ENCODE assay signal across 1 cellular context in the genomic region with DNA sequence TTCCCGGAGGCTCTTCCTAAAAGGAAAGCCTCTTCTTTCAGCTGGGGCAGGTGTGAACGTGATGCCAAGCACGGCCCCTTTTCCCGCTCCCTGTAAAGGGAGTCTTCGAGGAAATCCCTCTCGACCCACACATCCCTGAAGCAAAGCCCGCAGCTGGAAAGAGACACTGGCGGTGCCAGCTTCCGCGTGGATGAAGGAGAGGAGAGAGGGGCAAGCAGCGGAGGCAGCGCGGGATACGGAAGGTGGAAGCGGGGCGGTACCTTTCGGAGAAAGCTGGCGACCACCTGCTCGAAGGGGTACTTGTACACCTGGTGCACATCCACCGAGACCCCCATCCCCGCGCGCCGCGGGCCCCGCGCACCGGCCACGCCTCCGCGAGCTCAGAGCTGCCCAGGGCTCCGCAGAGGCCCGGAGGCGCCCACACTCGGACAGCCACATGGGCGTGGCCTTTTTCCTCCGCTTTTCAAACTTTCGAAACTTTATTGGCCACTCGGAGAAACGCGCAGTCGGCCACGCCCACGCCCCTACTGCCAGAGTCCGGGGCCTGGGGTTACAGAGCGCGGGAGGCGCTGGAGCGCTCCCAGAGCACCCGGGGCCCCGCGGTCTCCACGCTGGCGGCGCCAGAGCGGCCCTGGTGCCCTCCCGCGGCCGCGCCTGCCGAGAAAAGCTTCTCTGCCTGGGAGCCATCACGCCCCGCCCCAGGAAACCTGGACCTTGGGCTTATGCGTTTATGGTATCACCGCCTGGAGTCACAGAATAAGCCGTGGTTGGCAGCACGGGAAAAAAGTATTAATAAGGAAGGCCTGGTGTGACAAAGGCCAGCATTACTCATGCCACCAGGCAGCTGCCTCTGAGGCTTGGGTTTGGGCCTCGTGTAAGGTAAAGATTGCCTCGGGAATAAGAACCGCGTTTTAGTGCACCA.
TF ChIP-seq lines count a peak whose summit lies in the region.

PRELID2 (minus strand) TSS at position 426 of the 922 bp plus-strand sequence; CDS start at position 335, 91 bp downstream.

TF ChIP-seq in HEK293, 187 proteins besides CTCF, POLR2A, EP300 and RAD21 (continued from another document and continues in another):
- TF ChIP-seq, protein P1, sequence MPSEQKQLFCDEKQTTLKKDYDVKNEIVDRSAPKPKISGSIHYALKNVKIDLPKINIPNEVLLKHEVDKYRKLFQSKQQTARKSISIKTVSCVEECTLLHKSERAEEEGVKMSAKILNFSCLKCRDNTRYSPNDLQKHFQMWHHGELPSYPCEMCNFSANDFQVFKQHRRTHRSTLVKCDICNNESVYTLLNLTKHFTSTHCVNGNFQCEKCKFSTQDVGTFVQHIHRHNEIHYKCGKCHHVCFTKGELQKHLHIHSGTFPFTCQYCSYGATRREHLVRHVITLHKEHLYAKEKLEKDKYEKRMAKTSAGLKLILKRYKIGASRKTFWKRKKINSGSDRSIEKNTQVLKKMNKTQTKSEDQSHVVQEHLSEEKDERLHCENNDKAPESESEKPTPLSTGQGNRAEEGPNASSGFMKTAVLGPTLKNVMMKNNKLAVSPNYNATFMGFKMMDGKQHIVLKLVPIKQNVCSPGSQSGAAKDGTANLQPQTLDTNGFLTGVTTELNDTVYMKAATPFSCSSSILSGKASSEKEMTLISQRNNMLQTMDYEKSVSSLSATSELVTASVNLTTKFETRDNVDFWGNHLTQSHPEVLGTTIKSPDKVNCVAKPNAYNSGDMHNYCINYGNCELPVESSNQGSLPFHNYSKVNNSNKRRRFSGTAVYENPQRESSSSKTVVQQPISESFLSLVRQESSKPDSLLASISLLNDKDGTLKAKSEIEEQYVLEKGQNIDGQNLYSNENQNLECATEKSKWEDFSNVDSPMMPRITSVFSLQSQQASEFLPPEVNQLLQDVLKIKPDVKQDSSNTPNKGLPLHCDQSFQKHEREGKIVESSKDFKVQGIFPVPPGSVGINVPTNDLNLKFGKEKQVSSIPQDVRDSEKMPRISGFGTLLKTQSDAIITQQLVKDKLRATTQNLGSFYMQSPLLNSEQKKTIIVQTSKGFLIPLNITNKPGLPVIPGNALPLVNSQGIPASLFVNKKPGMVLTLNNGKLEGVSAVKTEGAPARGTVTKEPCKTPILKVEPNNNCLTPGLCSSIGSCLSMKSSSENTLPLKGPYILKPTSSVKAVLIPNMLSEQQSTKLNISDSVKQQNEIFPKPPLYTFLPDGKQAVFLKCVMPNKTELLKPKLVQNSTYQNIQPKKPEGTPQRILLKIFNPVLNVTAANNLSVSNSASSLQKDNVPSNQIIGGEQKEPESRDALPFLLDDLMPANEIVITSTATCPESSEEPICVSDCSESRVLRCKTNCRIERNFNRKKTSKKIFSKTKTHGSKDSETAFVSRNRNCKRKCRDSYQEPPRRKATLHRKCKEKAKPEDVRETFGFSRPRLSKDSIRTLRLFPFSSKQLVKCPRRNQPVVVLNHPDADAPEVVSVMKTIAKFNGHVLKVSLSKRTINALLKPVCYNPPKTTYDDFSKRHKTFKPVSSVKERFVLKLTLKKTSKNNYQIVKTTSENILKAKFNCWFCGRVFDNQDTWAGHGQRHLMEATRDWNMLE (tag by site-specific recombination; conservative IDR thresholded peaks at IDR 0.05; ENCODE audit: low read depth), result no peak
- TF ChIP-seq FEZF1 (tag by site-specific recombination; IDR thresholded peaks at IDR 0.05) (no peak), ZNF548 (tag by site-specific recombination; IDR thresholded peaks at IDR 0.05) (no peak), ZNF449 (tag by site-specific recombination; IDR thresholded peaks at IDR 0.05) (0 out of 2 replicates have a peak, but pooled peaks have one; percentile 35), ZNF416 (tag by site-specific recombination; IDR thresholded peaks at IDR 0.05) (no peak), ZNF514 (tag by site-specific recombination; IDR thresholded peaks at IDR 0.05) (no peak), ZNF341 (tag by site-specific recombination; IDR thresholded peaks at IDR 0.05; ENCODE audit: low read depth) (0 out of 2 replicates have a peak, but pooled peaks have one; percentile 21), ZNF133 (tag by site-specific recombination; IDR thresholded peaks at IDR 0.05) (no peak), SP3 (tag by site-specific recombination; IDR thresholded peaks at IDR 0.05) (peak; percentile 85), ZNF350 (tag by site-specific recombination; IDR thresholded peaks at IDR 0.05) (no peak), ZNF184 (tag by site-specific recombination; IDR thresholded peaks at IDR 0.05) (no peak), ZBTB8A (tag by site-specific recombination; IDR thresholded peaks at IDR 0.05) (peak; percentile 68), SCRT2 (tag by site-specific recombination; IDR thresholded peaks at IDR 0.05) (no peak; the same call in none of the 2 replicates), ZBTB11 (tag by site-specific recombination; conservative IDR thresholded peaks at IDR 0.05; ENCODE audit: low read depth) (no peak; the same call in 1 of the 2 replicates), ATF2 (tag by site-specific recombination; IDR thresholded peaks at IDR 0.05; ENCODE audit: low read depth) (no peak), EGR2 (tag by site-specific recombination; IDR thresholded peaks at IDR 0.05; ENCODE audit: low read depth) (peak; percentile 86), ZNF140 (tag by site-specific recombination; IDR thresholded peaks at IDR 0.05) (no peak), ZNF660 (tag by site-specific recombination; IDR thresholded peaks at IDR 0.05) (peak; percentile 94), KLF7 (tag by site-specific recombination; IDR thresholded peaks at IDR 0.05; ENCODE audit: borderline replicate concordance) (peak; percentile 98), ZBTB1 (tag by site-specific recombination; IDR thresholded peaks at IDR 0.05) (no peak), ZSCAN30 (tag by site-specific recombination; IDR thresholded peaks at IDR 0.05) (peak; percentile 83), ZNF777 (tag by site-specific recombination; IDR thresholded peaks at IDR 0.05; ENCODE audit: borderline replicate concordance) (no peak)
- TF ChIP-seq, protein P2, sequence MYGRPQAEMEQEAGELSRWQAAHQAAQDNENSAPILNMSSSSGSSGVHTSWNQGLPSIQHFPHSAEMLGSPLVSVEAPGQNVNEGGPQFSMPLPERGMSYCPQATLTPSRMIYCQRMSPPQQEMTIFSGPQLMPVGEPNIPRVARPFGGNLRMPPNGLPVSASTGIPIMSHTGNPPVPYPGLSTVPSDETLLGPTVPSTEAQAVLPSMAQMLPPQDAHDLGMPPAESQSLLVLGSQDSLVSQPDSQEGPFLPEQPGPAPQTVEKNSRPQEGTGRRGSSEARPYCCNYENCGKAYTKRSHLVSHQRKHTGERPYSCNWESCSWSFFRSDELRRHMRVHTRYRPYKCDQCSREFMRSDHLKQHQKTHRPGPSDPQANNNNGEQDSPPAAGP (tag by site-specific recombination; IDR thresholded peaks at IDR 0.05), result peak; percentile 87
- TF ChIP-seq, protein P3, sequence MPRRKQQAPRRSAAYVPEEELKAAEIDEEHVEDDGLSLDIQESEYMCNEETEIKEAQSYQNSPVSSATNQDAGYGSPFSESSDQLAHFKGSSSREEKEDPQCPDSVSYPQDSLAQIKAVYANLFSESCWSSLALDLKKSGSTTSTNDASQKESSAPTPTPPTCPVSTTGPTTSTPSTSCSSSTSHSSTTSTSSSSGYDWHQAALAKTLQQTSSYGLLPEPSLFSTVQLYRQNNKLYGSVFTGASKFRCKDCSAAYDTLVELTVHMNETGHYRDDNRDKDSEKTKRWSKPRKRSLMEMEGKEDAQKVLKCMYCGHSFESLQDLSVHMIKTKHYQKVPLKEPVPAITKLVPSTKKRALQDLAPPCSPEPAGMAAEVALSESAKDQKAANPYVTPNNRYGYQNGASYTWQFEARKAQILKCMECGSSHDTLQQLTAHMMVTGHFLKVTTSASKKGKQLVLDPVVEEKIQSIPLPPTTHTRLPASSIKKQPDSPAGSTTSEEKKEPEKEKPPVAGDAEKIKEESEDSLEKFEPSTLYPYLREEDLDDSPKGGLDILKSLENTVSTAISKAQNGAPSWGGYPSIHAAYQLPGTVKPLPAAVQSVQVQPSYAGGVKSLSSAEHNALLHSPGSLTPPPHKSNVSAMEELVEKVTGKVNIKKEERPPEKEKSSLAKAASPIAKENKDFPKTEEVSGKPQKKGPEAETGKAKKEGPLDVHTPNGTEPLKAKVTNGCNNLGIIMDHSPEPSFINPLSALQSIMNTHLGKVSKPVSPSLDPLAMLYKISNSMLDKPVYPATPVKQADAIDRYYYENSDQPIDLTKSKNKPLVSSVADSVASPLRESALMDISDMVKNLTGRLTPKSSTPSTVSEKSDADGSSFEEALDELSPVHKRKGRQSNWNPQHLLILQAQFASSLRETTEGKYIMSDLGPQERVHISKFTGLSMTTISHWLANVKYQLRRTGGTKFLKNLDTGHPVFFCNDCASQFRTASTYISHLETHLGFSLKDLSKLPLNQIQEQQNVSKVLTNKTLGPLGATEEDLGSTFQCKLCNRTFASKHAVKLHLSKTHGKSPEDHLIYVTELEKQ (tag by site-specific recombination; IDR thresholded peaks at IDR 0.05; ENCODE audit: borderline replicate concordance), result no peak
- TF ChIP-seq, protein P4, sequence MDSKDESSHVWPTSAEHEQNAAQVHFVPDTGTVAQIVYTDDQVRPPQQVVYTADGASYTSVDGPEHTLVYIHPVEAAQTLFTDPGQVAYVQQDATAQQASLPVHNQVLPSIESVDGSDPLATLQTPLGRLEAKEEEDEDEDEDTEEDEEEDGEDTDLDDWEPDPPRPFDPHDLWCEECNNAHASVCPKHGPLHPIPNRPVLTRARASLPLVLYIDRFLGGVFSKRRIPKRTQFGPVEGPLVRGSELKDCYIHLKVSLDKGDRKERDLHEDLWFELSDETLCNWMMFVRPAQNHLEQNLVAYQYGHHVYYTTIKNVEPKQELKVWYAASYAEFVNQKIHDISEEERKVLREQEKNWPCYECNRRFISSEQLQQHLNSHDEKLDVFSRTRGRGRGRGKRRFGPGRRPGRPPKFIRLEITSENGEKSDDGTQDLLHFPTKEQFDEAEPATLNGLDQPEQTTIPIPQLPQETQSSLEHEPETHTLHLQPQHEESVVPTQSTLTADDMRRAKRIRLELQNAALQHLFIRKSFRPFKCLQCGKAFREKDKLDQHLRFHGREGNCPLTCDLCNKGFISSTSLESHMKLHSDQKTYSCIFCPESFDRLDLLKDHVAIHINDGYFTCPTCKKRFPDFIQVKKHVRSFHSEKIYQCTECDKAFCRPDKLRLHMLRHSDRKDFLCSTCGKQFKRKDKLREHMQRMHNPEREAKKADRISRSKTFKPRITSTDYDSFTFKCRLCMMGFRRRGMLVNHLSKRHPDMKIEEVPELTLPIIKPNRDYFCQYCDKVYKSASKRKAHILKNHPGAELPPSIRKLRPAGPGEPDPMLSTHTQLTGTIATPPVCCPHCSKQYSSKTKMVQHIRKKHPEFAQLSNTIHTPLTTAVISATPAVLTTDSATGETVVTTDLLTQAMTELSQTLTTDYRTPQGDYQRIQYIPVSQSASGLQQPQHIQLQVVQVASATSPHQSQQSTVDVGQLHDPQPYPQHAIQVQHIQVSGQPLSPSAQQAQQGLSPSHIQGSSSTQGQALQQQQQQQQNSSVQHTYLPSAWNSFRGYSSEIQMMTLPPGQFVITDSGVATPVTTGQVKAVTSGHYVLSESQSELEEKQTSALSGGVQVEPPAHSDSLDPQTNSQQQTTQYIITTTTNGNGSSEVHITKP (tag by site-specific recombination; IDR thresholded peaks at IDR 0.05), result peak; percentile 53; the same call in 1 of the 2 replicates
- TF ChIP-seq, protein P5, sequence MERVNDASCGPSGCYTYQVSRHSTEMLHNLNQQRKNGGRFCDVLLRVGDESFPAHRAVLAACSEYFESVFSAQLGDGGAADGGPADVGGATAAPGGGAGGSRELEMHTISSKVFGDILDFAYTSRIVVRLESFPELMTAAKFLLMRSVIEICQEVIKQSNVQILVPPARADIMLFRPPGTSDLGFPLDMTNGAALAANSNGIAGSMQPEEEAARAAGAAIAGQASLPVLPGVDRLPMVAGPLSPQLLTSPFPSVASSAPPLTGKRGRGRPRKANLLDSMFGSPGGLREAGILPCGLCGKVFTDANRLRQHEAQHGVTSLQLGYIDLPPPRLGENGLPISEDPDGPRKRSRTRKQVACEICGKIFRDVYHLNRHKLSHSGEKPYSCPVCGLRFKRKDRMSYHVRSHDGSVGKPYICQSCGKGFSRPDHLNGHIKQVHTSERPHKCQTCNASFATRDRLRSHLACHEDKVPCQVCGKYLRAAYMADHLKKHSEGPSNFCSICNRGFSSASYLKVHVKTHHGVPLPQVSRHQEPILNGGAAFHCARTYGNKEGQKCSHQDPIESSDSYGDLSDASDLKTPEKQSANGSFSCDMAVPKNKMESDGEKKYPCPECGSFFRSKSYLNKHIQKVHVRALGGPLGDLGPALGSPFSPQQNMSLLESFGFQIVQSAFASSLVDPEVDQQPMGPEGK (tag by site-specific recombination; IDR thresholded peaks at IDR 0.05), result peak; percentile 77
